Comparison of ENCODE assay signal across 13 cellular contexts in genomic region chr6:21785162-21785561, GRCh38.
"Had no signal": no experiment of that assay in that cellular context is flagged by ENCODE, and none has a peak within 500 bp of the region (broad histone marks: within the 10 kb centered on the region; RNA-seq: fewer than 3 reads in every experiment).

No MANE protein-coding gene starts in this region.

- H3K27me3 Mint-ChIP-seq: activated CD4-positive, alpha-beta T cell treated with anti-CD3 and anti-CD28 coated beads for 36 hours; naive thymus-derived CD8-positive, alpha-beta T cell; stimulated activated naive CD8-positive, alpha-beta T cell treated with anti-CD3 and anti-CD28 coated beads, Interleukin-15, Interleukin-2, amounts not matched to agents 100 ng/mL and 50 ng/mL, for 24 hours had no signal

- H3K27ac ChIP-seq: foreskin keratinocyte, thoracic aorta, VCaP had no signal

- H3K36me3 Mint-ChIP-seq: naive thymus-derived CD8-positive, alpha-beta T cell had no signal

- DNase-seq: activated CD4-positive, alpha-beta T cell treated with anti-CD3 and anti-CD28 coated beads for 36 hours; activated CD8-positive, alpha-beta memory T cell treated with anti-CD3 and anti-CD28 coated beads, Interleukin-2, amount 50 U/mL, for 48 hours; activated CD8-positive, alpha-beta T cell treated with anti-CD3 and anti-CD28 coated beads, Interleukin-2, amount 10 ng/mL, durations not matched to agents 7 days and 5 days; activated naive CD4-positive, alpha-beta T cell treated with Interleukin-2 at 50 U/mL for 16 hours; foreskin keratinocyte; left colon; mucosa of descending colon; naive thymus-derived CD8-positive, alpha-beta T cell; stimulated activated CD4-positive, alpha-beta T cell treated with anti-CD3 and anti-CD28 coated beads, Interleukin-2, amount 100 ng/mL, for 48 hours had no signal

- H3K4me3 ChIP-seq: mucosa of descending colon, thoracic aorta had no signal

- ATAC-seq: activated CD4-positive, alpha-beta T cell treated with anti-CD3 and anti-CD28 coated beads for 36 hours; activated CD8-positive, alpha-beta T cell treated with anti-CD3 and anti-CD28 coated beads, Interleukin-2, amount 10 ng/mL, durations not matched to agents 7 days and 5 days; foreskin keratinocyte; left colon; mucosa of descending colon; naive thymus-derived CD8-positive, alpha-beta T cell had no signal

- H3K27me3 ChIP-seq: foreskin keratinocyte had no signal

- H3K9me3 ChIP-seq: mucosa of descending colon, thoracic aorta had no signal

- H3K9me3 Mint-ChIP-seq: activated T-helper 1 cell treated with anti-CD3 and anti-CD28 coated beads, Interleukin-12 subunit alpha, Interleukin-12 subunit beta, Interleukin-2, Interleukin-4 antibody, amounts not matched to agents 30 ng/mL and 10 ng/mL and 1 ng/mL, durations not matched to agents 14 hours and 24 hours and 36 hours; stimulated activated naive CD8-positive, alpha-beta T cell treated with anti-CD3 and anti-CD28 coated beads, Interleukin-15, Interleukin-2, amounts not matched to agents 100 ng/mL and 50 ng/mL, for 24 hours had no signal

- H3K4me1 ChIP-seq: foreskin keratinocyte had no signal

- H3K27ac Mint-ChIP-seq: activated CD4-positive, alpha-beta T cell treated with anti-CD3 and anti-CD28 coated beads for 36 hours; activated CD8-positive, alpha-beta T cell treated with anti-CD3 and anti-CD28 coated beads, Interleukin-2, amount 10 ng/mL, durations not matched to agents 7 days and 5 days; activated T-helper 1 cell treated with anti-CD3 and anti-CD28 coated beads, Interleukin-12 subunit alpha, Interleukin-12 subunit beta, Interleukin-2, Interleukin-4 antibody, amounts not matched to agents 30 ng/mL and 10 ng/mL and 1 ng/mL, durations not matched to agents 14 hours and 24 hours and 36 hours; stimulated activated naive CD8-positive, alpha-beta T cell treated with anti-CD3 and anti-CD28 coated beads, Interleukin-15, Interleukin-2, amounts not matched to agents 100 ng/mL and 50 ng/mL, for 24 hours had no signal

- H3K4me3 Mint-ChIP-seq: activated CD4-positive, alpha-beta T cell treated with anti-CD3 and anti-CD28 coated beads for 36 hours; activated CD8-positive, alpha-beta T cell treated with anti-CD3 and anti-CD28 coated beads, Interleukin-2, amount 10 ng/mL, durations not matched to agents 7 days and 5 days; activated T-helper 1 cell treated with anti-CD3 and anti-CD28 coated beads, Interleukin-12 subunit alpha, Interleukin-12 subunit beta, Interleukin-2, Interleukin-4 antibody, amounts not matched to agents 30 ng/mL and 10 ng/mL and 1 ng/mL, durations not matched to agents 14 hours and 24 hours and 36 hours; naive thymus-derived CD8-positive, alpha-beta T cell; stimulated activated naive CD8-positive, alpha-beta T cell treated with anti-CD3 and anti-CD28 coated beads, Interleukin-15, Interleukin-2, amounts not matched to agents 100 ng/mL and 50 ng/mL, for 24 hours had no signal

- H3K36me3 ChIP-seq: thoracic aorta had no signal
